22 cellular contexts compared by ENCODE assay signal in genomic region chr20:48102076-48102787, GRCh38.
"Had no signal": no experiment of that assay in that cellular context is flagged by ENCODE, and none has a peak within 500 bp of the region (broad histone marks: within the 10 kb centered on the region; RNA-seq: fewer than 3 reads in every experiment).

No MANE protein-coding gene starts in this region.

- DNase-seq: activated CD4-positive, alpha-beta memory T cell treated with anti-CD3 and anti-CD28 coated beads, Interleukin-2, amount 10 ng/mL, durations not matched to agents 7 days and 5 days; activated CD4-positive, alpha-beta T cell treated with anti-CD3 and anti-CD28 coated beads for 36 hours; activated naive CD4-positive, alpha-beta T cell treated with anti-CD3 and anti-CD28 coated beads, Interleukin-2, amount 50 U/mL, for 16 hours; activated T-cell treated with anti-CD3 and anti-CD28 coated beads, Interleukin-2, amount 50 U/mL, for 1 hour; gastrocnemius medialis; heart left ventricle; kidney; mucosa of descending colon; naive B cell; right cardiac atrium; SW 1271; transverse colon had no signal

- H3K27me3 Mint-ChIP-seq: activated CD4-positive, alpha-beta memory T cell treated with anti-CD3 and anti-CD28 coated beads, Interleukin-2, amount 10 ng/mL, durations not matched to agents 7 days and 5 days; stimulated activated naive CD8-positive, alpha-beta T cell treated with anti-CD3 and anti-CD28 coated beads, Interleukin-15, Interleukin-2, amounts not matched to agents 100 ng/mL and 50 ng/mL, for 24 hours had no signal

- H3K4me1 ChIP-seq: ascending aorta, breast epithelium, gastrocnemius medialis, heart left ventricle, prostate gland, transverse colon had no signal

- H3K36me3 ChIP-seq: ascending aorta, breast epithelium, gastrocnemius medialis, heart left ventricle, prostate gland, suprapubic skin, transverse colon had no signal

- H3K9me3 ChIP-seq: ascending aorta, breast epithelium, gastrocnemius medialis, mucosa of descending colon, prostate gland, transverse colon had no signal

- H3K4me3 Mint-ChIP-seq: activated CD4-positive, alpha-beta memory T cell treated with anti-CD3 and anti-CD28 coated beads, Interleukin-2, amount 10 ng/mL, durations not matched to agents 7 days and 5 days; activated CD4-positive, alpha-beta T cell treated with anti-CD3 and anti-CD28 coated beads for 36 hours; naive B cell; neural crest cell; stimulated activated naive CD8-positive, alpha-beta T cell treated with anti-CD3 and anti-CD28 coated beads, Interleukin-15, Interleukin-2, amounts not matched to agents 100 ng/mL and 50 ng/mL, for 24 hours; WTC11 had no signal

- H3K27ac ChIP-seq: ascending aorta, breast epithelium, coronary artery, gastrocnemius medialis, heart left ventricle, prostate gland, suprapubic skin, transverse colon had no signal

- H3K27ac Mint-ChIP-seq: activated CD4-positive, alpha-beta memory T cell treated with anti-CD3 and anti-CD28 coated beads, Interleukin-2, amount 10 ng/mL, durations not matched to agents 7 days and 5 days; activated CD4-positive, alpha-beta T cell treated with anti-CD3 and anti-CD28 coated beads for 36 hours; activated T-helper 2 cell treated with anti-CD3 and anti-CD28 coated beads, Interferon-gamma antibody, Interleukin-2, Interleukin-4, amounts not matched to agents 10 μg/mL and 5 μg/mL and 100 μg/mL, durations not matched to agents 14 hours and 24 hours and 36 hours; stimulated activated naive CD8-positive, alpha-beta T cell treated with anti-CD3 and anti-CD28 coated beads, Interleukin-15, Interleukin-2, amounts not matched to agents 100 ng/mL and 50 ng/mL, for 24 hours; WTC11 had no signal

- H3K4me1 Mint-ChIP-seq: activated CD4-positive, alpha-beta memory T cell treated with anti-CD3 and anti-CD28 coated beads, Interleukin-2, amount 10 ng/mL, durations not matched to agents 7 days and 5 days; activated CD4-positive, alpha-beta T cell treated with anti-CD3 and anti-CD28 coated beads for 36 hours; neural crest cell; WTC11 had no signal

- H3K9me3 Mint-ChIP-seq: activated CD4-positive, alpha-beta memory T cell treated with anti-CD3 and anti-CD28 coated beads, Interleukin-2, amount 10 ng/mL, durations not matched to agents 7 days and 5 days; activated T-helper 2 cell treated with anti-CD3 and anti-CD28 coated beads, Interferon-gamma antibody, Interleukin-2, Interleukin-4, amounts not matched to agents 10 μg/mL and 5 μg/mL and 100 μg/mL, durations not matched to agents 14 hours and 24 hours and 36 hours; neural crest cell; stimulated activated naive CD8-positive, alpha-beta T cell treated with anti-CD3 and anti-CD28 coated beads, Interleukin-15, Interleukin-2, amounts not matched to agents 100 ng/mL and 50 ng/mL, for 24 hours had no signal

- H3K36me3 Mint-ChIP-seq: naive B cell had no signal

- H3K4me3 ChIP-seq: ascending aorta, breast epithelium, coronary artery, gastrocnemius medialis, heart left ventricle, mucosa of descending colon, prostate gland, skin epidermis, suprapubic skin, transverse colon had no signal

- H3K27me3 ChIP-seq: ascending aorta, breast epithelium, gastrocnemius medialis, transverse colon had no signal

- ATAC-seq: activated CD4-positive, alpha-beta T cell treated with anti-CD3 and anti-CD28 coated beads for 36 hours; gastrocnemius medialis; heart left ventricle; mucosa of descending colon; right cardiac atrium; WTC11 had no signal
